In genomic region chr10:89029785-89030437, GRCh38 we compare ENCODE assay signal across 9 cellular contexts. TPM values are rescaled to one million over a fixed set of nuclear protein-coding genes. Genes with fewer than 3 reads are reported as not detected.
DNase-seq lines count a peak whose midpoint lies in the region; ATAC-seq and TF ChIP-seq lines count a peak whose summit lies in the region.
"Had no signal": no experiment of that assay in that cellular context is flagged by ENCODE, and none has a peak within 500 bp of the region (broad histone marks: within the 10 kb centered on the region; RNA-seq: fewer than 3 reads in every experiment).

No MANE protein-coding gene starts in this region.

- H3K4me3 Mint-ChIP-seq in CD4-positive, CD25-positive, alpha-beta regulatory T cell = no peak overlapping the region
- H3K4me3 Mint-ChIP-seq: IgD-negative memory B cell had no signal

- ATAC-seq in CD4-positive, CD25-positive, alpha-beta regulatory T cell (ENCODE audit: low read depth in 2 of 2) = peak; percentile 70 to 73
- ATAC-seq in HG03378 (IDR thresholded peaks at IDR 0.05; ENCODE audit: unreplicated experiment) = peak; percentile 40
- ATAC-seq in GM21423 (IDR thresholded peaks at IDR 0.05; ENCODE audit: unreplicated experiment) = no peak

- peak; percentile 87 for TF ChIP-seq CTCF in epithelial cell of proximal tubule (conservative IDR thresholded peaks at IDR 0.05; ENCODE audit: low read depth, low read length)

- peaks cover 8% of the 10 kb centered on the region for H3K36me3 ChIP-seq in CD4-positive, CD25-positive, alpha-beta regulatory T cell (ENCODE audit: control insufficient read depth, insufficient read depth, low read length)

- H3K27ac ChIP-seq in CD4-positive, CD25-positive, alpha-beta regulatory T cell (ENCODE audit: insufficient read depth, low read length, poor library complexity, severe bottlenecking) = no peak overlapping the region

- no peak overlapping the region for H3K4me3 ChIP-seq in CD4-positive, CD25-positive, alpha-beta regulatory T cell (ENCODE audit: low read depth, low read length)
- no peak overlapping the region for H3K4me3 ChIP-seq in epithelial cell of proximal tubule (ENCODE audit: low read depth, low read length)

- H3K9me3 Mint-ChIP-seq in CD4-positive, CD25-positive, alpha-beta regulatory T cell = no peaks in the 10 kb centered on the region
- H3K9me3 Mint-ChIP-seq: IgD-negative memory B cell had no signal

- peak overlapping the region in 1 of 3 donors; percentile 32 for H3K27ac Mint-ChIP-seq in CD4-positive, CD25-positive, alpha-beta regulatory T cell
- H3K27ac Mint-ChIP-seq: IgD-negative memory B cell had no signal

- peak; percentile 49 to 74 (median 65) for DNase-seq in CD4-positive, CD25-positive, alpha-beta regulatory T cell
- peak; percentile 21 for DNase-seq in NOMO-1 treated with dmso at 0.1 percent for 144 hours (lab: John Stamatoyannopoulos, UW; ENCODE audit: unreplicated experiment)
- DNase-seq in activated CD8-positive, alpha-beta memory T cell treated with anti-CD3 and anti-CD28 coated beads, Interleukin-2, amount 50 U/mL, for 24 hours (ENCODE audit: extremely low read depth) = peak; percentile 34
- no peak for DNase-seq in epithelial cell of proximal tubule (ENCODE audit: low read depth)
- peak; percentile 80 for DNase-seq in myocyte (ENCODE audit: low read depth)
- peak; percentile 33 to 55 for DNase-seq in stimulated activated CD8-positive, alpha-beta memory T cell treated with anti-CD3 and anti-CD28 coated beads, Interleukin-4, amount 100 ng/mL, for 4 hours (ENCODE audit: low read depth in 2 of 2, low spot score in 1 of 2)

- peaks cover 10 to 24% (median 17%) of the 10 kb centered on the region in 4 donors for H3K4me1 Mint-ChIP-seq in CD4-positive, CD25-positive, alpha-beta regulatory T cell

- H3K36me3 Mint-ChIP-seq in CD4-positive, CD25-positive, alpha-beta regulatory T cell = peaks cover 3% of the 10 kb centered on the region
- H3K36me3 Mint-ChIP-seq: IgD-negative memory B cell had no signal

- no peaks in the 10 kb centered on the region for H3K27me3 Mint-ChIP-seq in CD4-positive, CD25-positive, alpha-beta regulatory T cell
- H3K27me3 Mint-ChIP-seq: IgD-negative memory B cell had no signal

- no peaks in the 10 kb centered on the region for H3K9me3 ChIP-seq in CD4-positive, CD25-positive, alpha-beta regulatory T cell (ENCODE audit: control insufficient read depth in 2 of 2, low read length in 2 of 2)

- H3K27me3 ChIP-seq in CD4-positive, CD25-positive, alpha-beta regulatory T cell (ENCODE audit: control insufficient read depth, insufficient read depth, low read length) = no peaks in the 10 kb centered on the region

- peaks cover 7% of the 10 kb centered on the region for H3K4me1 ChIP-seq in CD4-positive, CD25-positive, alpha-beta regulatory T cell (ENCODE audit: control insufficient read depth, insufficient read depth, low read length, poor library complexity, severe bottlenecking)

RNA-seq across cellular contexts. Expression of gene FAS, which starts 39.3 kb away (rescaled TPM):
- total RNA-seq in CD4-positive, CD25-positive, alpha-beta regulatory T cell = 169 TPM
- 100 to 1,000 TPM in 3 of 4 donors, 10 to 100 TPM in 1; 84.3 to 141 (median 113) TPM for polyA plus RNA-seq in CD4-positive, CD25-positive, alpha-beta regulatory T cell
- total RNA-seq in epithelial cell of proximal tubule (28.7 and 52.5 TPM in 2 replicates), myocyte (13.9 and 21.3 TPM in 2 replicates)
- 8.4 TPM for polyA plus RNA-seq in myocyte (2012)
